2 cellular contexts compared by ENCODE assay signal in the genomic region with DNA sequence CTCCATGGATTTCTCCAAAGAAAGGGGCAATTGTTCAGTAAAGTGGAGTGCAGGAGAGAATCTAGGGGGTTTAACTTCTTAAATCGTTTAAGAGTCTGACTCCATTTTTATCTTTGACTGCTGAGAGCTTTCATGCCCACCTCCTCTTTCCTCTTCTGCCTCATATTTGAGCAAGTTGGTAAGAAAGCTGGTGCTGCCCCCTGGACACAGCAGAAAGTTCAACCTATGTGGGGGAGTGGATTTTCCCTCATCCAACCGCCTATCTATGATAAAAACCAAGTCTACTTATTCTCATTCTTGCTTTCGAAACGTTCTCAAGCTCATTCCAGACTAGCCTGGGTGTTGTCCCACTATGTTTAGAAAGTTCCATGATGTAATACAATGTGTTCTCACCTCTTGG.
TF ChIP-seq lines count a peak whose summit lies in the region.

No MANE protein-coding gene starts in this region.

TF ChIP-seq in GM23338, 12 proteins besides CTCF, POLR2A, EP300 and RAD21:
- TF ChIP-seq ZNF114 (CRISPR knock-in tag; IDR thresholded peaks at IDR 0.05) (no peak), EZH2 (IDR thresholded peaks at IDR 0.05; ENCODE audit: low read depth, unreplicated experiment) (no peak)
- TF ChIP-seq, protein P1, sequence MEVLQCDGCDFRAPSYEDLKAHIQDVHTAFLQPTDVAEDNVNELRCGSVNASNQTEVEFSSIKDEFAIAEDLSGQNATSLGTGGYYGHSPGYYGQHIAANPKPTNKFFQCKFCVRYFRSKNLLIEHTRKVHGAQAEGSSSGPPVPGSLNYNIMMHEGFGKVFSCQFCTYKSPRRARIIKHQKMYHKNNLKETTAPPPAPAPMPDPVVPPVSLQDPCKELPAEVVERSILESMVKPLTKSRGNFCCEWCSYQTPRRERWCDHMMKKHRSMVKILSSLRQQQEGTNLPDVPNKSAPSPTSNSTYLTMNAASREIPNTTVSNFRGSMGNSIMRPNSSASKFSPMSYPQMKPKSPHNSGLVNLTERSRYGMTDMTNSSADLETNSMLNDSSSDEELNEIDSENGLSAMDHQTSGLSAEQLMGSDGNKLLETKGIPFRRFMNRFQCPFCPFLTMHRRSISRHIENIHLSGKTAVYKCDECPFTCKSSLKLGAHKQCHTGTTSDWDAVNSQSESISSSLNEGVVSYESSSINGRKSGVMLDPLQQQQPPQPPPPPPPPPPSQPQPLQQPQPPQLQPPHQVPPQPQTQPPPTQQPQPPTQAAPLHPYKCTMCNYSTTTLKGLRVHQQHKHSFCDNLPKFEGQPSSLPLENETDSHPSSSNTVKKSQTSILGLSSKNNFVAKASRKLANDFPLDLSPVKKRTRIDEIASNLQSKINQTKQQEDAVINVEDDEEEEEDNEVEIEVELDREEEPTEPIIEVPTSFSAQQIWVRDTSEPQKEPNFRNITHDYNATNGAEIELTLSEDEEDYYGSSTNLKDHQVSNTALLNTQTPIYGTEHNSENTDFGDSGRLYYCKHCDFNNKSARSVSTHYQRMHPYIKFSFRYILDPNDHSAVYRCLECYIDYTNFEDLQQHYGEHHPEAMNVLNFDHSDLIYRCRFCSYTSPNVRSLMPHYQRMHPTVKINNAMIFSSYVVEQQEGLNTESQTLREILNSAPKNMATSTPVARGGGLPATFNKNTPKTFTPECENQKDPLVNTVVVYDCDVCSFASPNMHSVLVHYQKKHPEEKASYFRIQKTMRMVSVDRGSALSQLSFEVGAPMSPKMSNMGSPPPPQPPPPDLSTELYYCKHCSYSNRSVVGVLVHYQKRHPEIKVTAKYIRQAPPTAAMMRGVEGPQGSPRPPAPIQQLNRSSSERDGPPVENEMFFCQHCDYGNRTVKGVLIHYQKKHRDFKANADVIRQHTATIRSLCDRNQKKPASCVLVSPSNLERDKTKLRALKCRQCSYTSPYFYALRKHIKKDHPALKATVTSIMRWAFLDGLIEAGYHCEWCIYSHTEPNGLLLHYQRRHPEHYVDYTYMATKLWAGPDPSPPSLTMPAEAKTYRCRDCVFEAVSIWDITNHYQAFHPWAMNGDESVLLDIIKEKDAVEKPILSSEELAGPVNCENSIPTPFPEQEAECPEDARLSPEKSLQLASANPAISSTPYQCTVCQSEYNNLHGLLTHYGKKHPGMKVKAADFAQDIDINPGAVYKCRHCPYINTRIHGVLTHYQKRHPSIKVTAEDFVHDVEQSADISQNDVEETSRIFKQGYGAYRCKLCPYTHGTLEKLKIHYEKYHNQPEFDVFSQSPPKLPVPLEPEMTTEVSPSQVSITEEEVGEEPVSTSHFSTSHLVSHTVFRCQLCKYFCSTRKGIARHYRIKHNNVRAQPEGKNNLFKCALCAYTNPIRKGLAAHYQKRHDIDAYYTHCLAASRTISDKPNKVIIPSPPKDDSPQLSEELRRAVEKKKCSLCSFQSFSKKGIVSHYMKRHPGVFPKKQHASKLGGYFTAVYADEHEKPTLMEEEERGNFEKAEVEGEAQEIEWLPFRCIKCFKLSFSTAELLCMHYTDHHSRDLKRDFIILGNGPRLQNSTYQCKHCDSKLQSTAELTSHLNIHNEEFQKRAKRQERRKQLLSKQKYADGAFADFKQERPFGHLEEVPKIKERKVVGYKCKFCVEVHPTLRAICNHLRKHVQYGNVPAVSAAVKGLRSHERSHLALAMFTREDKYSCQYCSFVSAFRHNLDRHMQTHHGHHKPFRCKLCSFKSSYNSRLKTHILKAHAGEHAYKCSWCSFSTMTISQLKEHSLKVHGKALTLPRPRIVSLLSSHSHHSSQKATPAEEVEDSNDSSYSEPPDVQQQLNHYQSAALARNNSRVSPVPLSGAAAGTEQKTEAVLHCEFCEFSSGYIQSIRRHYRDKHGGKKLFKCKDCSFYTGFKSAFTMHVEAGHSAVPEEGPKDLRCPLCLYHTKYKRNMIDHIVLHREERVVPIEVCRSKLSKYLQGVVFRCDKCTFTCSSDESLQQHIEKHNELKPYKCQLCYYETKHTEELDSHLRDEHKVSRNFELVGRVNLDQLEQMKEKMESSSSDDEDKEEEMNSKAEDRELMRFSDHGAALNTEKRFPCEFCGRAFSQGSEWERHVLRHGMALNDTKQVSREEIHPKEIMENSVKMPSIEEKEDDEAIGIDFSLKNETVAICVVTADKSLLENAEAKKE (CRISPR knock-in tag; IDR thresholded peaks at IDR 0.05), result no peak
- TF ChIP-seq, protein P2, sequence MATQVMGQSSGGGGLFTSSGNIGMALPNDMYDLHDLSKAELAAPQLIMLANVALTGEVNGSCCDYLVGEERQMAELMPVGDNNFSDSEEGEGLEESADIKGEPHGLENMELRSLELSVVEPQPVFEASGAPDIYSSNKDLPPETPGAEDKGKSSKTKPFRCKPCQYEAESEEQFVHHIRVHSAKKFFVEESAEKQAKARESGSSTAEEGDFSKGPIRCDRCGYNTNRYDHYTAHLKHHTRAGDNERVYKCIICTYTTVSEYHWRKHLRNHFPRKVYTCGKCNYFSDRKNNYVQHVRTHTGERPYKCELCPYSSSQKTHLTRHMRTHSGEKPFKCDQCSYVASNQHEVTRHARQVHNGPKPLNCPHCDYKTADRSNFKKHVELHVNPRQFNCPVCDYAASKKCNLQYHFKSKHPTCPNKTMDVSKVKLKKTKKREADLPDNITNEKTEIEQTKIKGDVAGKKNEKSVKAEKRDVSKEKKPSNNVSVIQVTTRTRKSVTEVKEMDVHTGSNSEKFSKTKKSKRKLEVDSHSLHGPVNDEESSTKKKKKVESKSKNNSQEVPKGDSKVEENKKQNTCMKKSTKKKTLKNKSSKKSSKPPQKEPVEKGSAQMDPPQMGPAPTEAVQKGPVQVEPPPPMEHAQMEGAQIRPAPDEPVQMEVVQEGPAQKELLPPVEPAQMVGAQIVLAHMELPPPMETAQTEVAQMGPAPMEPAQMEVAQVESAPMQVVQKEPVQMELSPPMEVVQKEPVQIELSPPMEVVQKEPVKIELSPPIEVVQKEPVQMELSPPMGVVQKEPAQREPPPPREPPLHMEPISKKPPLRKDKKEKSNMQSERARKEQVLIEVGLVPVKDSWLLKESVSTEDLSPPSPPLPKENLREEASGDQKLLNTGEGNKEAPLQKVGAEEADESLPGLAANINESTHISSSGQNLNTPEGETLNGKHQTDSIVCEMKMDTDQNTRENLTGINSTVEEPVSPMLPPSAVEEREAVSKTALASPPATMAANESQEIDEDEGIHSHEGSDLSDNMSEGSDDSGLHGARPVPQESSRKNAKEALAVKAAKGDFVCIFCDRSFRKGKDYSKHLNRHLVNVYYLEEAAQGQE (IDR thresholded peaks at IDR 0.05; ENCODE audit: unreplicated experiment), result no peak

TF ChIP-seq in WTC11, 78 proteins besides CTCF, POLR2A, EP300 and RAD21:
- TF ChIP-seq CREM (CRISPR knock-in tag; IDR thresholded peaks at IDR 0.05) (no peak), TP53 (CRISPR knock-in tag; IDR thresholded peaks at IDR 0.05) (no peak)
